In genomic region chr10:12042409-12042796, GRCh38 we compare ENCODE assay signal across 1 cellular context.
A peak's percentile ranks its signal among the peaks of the same experiment; 100 is the strongest.
TF ChIP-seq lines count a peak whose summit lies in the region.

No MANE protein-coding gene starts in this region.

TF ChIP-seq in HepG2, 621 proteins besides CTCF, POLR2A, EP300 and RAD21 (continued from another document and continues in another):
- TF ChIP-seq, protein P1, sequence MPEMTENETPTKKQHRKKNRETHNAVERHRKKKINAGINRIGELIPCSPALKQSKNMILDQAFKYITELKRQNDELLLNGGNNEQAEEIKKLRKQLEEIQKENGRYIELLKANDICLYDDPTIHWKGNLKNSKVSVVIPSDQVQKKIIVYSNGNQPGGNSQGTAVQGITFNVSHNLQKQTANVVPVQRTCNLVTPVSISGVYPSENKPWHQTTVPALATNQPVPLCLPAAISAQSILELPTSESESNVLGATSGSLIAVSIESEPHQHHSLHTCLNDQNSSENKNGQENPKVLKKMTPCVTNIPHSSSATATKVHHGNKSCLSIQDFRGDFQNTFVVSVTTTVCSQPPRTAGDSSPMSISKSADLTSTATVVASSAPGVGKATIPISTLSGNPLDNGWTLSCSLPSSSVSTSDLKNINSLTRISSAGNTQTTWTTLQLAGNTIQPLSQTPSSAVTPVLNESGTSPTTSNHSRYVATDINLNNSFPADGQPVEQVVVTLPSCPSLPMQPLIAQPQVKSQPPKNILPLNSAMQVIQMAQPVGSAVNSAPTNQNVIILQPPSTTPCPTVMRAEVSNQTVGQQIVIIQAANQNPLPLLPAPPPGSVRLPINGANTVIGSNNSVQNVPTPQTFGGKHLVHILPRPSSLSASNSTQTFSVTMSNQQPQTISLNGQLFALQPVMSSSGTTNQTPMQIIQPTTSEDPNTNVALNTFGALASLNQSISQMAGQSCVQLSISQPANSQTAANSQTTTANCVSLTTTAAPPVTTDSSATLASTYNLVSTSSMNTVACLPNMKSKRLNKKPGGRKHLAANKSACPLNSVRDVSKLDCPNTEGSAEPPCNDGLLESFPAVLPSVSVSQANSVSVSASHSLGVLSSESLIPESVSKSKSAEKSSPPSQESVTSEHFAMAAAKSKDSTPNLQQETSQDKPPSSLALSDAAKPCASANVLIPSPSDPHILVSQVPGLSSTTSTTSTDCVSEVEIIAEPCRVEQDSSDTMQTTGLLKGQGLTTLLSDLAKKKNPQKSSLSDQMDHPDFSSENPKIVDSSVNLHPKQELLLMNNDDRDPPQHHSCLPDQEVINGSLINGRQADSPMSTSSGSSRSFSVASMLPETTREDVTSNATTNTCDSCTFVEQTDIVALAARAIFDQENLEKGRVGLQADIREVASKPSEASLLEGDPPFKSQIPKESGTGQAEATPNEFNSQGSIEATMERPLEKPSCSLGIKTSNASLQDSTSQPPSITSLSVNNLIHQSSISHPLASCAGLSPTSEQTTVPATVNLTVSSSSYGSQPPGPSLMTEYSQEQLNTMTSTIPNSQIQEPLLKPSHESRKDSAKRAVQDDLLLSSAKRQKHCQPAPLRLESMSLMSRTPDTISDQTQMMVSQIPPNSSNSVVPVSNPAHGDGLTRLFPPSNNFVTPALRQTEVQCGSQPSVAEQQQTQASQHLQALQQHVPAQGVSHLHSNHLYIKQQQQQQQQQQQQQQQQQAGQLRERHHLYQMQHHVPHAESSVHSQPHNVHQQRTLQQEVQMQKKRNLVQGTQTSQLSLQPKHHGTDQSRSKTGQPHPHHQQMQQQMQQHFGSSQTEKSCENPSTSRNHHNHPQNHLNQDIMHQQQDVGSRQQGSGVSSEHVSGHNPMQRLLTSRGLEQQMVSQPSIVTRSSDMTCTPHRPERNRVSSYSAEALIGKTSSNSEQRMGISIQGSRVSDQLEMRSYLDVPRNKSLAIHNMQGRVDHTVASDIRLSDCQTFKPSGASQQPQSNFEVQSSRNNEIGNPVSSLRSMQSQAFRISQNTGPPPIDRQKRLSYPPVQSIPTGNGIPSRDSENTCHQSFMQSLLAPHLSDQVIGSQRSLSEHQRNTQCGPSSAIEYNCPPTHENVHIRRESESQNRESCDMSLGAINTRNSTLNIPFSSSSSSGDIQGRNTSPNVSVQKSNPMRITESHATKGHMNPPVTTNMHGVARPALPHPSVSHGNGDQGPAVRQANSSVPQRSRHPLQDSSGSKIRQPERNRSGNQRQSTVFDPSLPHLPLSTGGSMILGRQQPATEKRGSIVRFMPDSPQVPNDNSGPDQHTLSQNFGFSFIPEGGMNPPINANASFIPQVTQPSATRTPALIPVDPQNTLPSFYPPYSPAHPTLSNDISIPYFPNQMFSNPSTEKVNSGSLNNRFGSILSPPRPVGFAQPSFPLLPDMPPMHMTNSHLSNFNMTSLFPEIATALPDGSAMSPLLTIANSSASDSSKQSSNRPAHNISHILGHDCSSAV (CRISPR knock-in tag; IDR thresholded peaks at IDR 0.05; ENCODE audit: borderline replicate concordance), result no peak
- TF ChIP-seq ZFY (CRISPR knock-in tag; IDR thresholded peaks at IDR 0.05) (peak; percentile 37; the same call in 1 of the 2 replicates), ZFP91 (CRISPR knock-in tag; IDR thresholded peaks at IDR 0.05; ENCODE audit: borderline replicate concordance) (peak; percentile 76; the same call in 1 of the 2 replicates), ZNF609 (CRISPR knock-in tag; IDR thresholded peaks at IDR 0.05; ENCODE audit: borderline replicate concordance) (no peak), ARID4A (CRISPR knock-in tag; IDR thresholded peaks at IDR 0.05; ENCODE audit: borderline replicate concordance) (0 out of 2 replicates have a peak, but pooled peaks have one; percentile 47), HNRNPK (IDR thresholded peaks at IDR 0.05; ENCODE audit: low read depth, low read length, poor library complexity, severe bottlenecking) (peak; percentile 65), SSRP1 (CRISPR knock-in tag; IDR thresholded peaks at IDR 0.05) (no peak), ZNF777 (CRISPR knock-in tag; IDR thresholded peaks at IDR 0.05) (peak; percentile 41; the same call in 1 of the 2 replicates), ZNF260 (CRISPR knock-in tag; IDR thresholded peaks at IDR 0.05; ENCODE audit: borderline replicate concordance, low read depth) (no peak), SUZ12 (IDR thresholded peaks at IDR 0.05; ENCODE audit: low read depth, low read length) (no peak), ARID2 (CRISPR knock-in tag; IDR thresholded peaks at IDR 0.05; ENCODE audit: borderline replicate concordance) (peak; percentile 73; the same call in 1 of the 2 replicates), DMTF1 (CRISPR knock-in tag; IDR thresholded peaks at IDR 0.05) (no peak), KLF13 (CRISPR knock-in tag; IDR thresholded peaks at IDR 0.05) (0 out of 2 replicates have a peak, but pooled peaks have one; percentile 14), HIVEP1 (CRISPR knock-in tag; IDR thresholded peaks at IDR 0.05) (peak; percentile 75), ZFP36L1 (CRISPR knock-in tag; IDR thresholded peaks at IDR 0.05) (no peak), GMEB1 (CRISPR knock-in tag; IDR thresholded peaks at IDR 0.05; ENCODE audit: borderline replicate concordance) (no peak; the same call in 1 of the 2 replicates), IRX3 (CRISPR knock-in tag; IDR thresholded peaks at IDR 0.05; ENCODE audit: borderline replicate concordance, low read depth) (peak; percentile 32; the same call in 1 of the 2 replicates), BRD4 (CRISPR knock-in tag; IDR thresholded peaks at IDR 0.05) (no peak)
- TF ChIP-seq, protein P2, sequence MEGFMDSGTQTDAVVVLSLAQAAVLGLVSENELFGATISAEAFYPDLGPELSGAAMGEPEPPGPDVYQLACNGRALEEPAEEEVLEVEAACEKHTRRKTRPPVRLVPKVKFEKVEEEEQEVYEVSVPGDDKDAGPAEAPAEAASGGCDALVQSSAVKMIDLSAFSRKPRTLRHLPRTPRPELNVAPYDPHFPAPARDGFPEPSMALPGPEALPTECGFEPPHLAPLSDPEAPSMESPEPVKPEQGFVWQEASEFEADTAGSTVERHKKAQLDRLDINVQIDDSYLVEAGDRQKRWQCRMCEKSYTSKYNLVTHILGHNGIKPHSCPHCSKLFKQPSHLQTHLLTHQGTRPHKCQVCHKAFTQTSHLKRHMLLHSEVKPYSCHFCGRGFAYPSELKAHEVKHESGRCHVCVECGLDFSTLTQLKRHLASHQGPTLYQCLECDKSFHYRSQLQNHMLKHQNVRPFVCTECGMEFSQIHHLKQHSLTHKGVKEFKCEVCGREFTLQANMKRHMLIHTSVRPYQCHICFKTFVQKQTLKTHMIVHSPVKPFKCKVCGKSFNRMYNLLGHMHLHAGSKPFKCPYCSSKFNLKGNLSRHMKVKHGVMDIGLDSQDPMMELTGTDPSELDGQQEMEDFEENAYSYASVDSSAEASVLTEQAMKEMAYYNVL (CRISPR knock-in tag; IDR thresholded peaks at IDR 0.05; ENCODE audit: borderline replicate concordance), result 0 out of 2 replicates have a peak, but pooled peaks have one; percentile 39
